In genomic region chr16:71927383-71927782, GRCh38 we compare ENCODE assay signal across 8 cellular contexts. TPM values are rescaled to one million over a fixed set of nuclear protein-coding genes. Genes with fewer than 3 reads are reported as not detected.
DNase-seq lines count a peak whose midpoint lies in the region; ATAC-seq and TF ChIP-seq lines count a peak whose summit lies in the region.

No MANE protein-coding gene starts in this region.

- H3K27me3 Mint-ChIP-seq in CD4-positive, CD25-positive, alpha-beta regulatory T cell, result no peaks in the 10 kb centered on the region
- H3K27me3 Mint-ChIP-seq in nephron (ENCODE audit: low read depth), result no peaks in the 10 kb centered on the region

- no peak overlapping the region for H3K4me3 Mint-ChIP-seq in CD4-positive, CD25-positive, alpha-beta regulatory T cell
- peak overlapping the region in 1 of 3 experiments; percentile 10 for H3K4me3 Mint-ChIP-seq in nephron

- peak in 1 of 2 donors; percentile 15 for ATAC-seq in CD4-positive, CD25-positive, alpha-beta regulatory T cell (ENCODE audit: low read depth in 2 of 2)
- no peak for ATAC-seq in GM18907 (IDR thresholded peaks at IDR 0.05; ENCODE audit: unreplicated experiment)

- no peak for DNase-seq in CD4-positive, CD25-positive, alpha-beta regulatory T cell
- peak; percentile 68 for DNase-seq in NCI-H226
- DNase-seq in epidermal melanocyte (ENCODE audit: insufficient read length, low spot score), result peak; percentile 37
- no peak for DNase-seq in effector memory CD4-positive, alpha-beta T cell
- no peak for DNase-seq in NCI-H146 treated with DMSO at 0.1 percent for 48 hours (lab: John Stamatoyannopoulos, UW; ENCODE audit: unreplicated experiment)
- no peak for DNase-seq in midbrain (lab: John Stamatoyannopoulos, UW)

- H3K4me1 Mint-ChIP-seq in CD4-positive, CD25-positive, alpha-beta regulatory T cell, result peaks cover 5 to 26% (median 6%) of the 10 kb centered on the region in 4 donors
- peaks cover 41% of the 10 kb centered on the region for H3K4me1 Mint-ChIP-seq in nephron

- peaks cover 36% of the 10 kb centered on the region for H3K36me3 Mint-ChIP-seq in CD4-positive, CD25-positive, alpha-beta regulatory T cell
- H3K36me3 Mint-ChIP-seq in nephron (ENCODE audit: low read depth), result peaks cover 78% of the 10 kb centered on the region

- H3K27ac Mint-ChIP-seq in CD4-positive, CD25-positive, alpha-beta regulatory T cell, result peak overlapping the region; percentile 32 to 76 (median 59)
- H3K27ac Mint-ChIP-seq in nephron, result peak overlapping the region; percentile 57 to 85 (median 78)

- TF ChIP-seq CTCF in nephron (IDR thresholded peaks at IDR 0.05; ENCODE audit: unreplicated experiment in 3 of 3), result no peak

- H3K9me3 Mint-ChIP-seq in CD4-positive, CD25-positive, alpha-beta regulatory T cell, result no peaks in the 10 kb centered on the region
- no peaks in the 10 kb centered on the region for H3K9me3 Mint-ChIP-seq in nephron

- H3K4me3 ChIP-seq in CD4-positive, CD25-positive, alpha-beta regulatory T cell (ENCODE audit: low read depth, low read length), result no peak overlapping the region
- no peak overlapping the region for H3K4me3 ChIP-seq in effector memory CD4-positive, alpha-beta T cell (ENCODE audit: insufficient read depth, low read depth, low read length, poor library complexity, severe bottlenecking)

- H3K9me3 ChIP-seq in CD4-positive, CD25-positive, alpha-beta regulatory T cell (ENCODE audit: control insufficient read depth in 2 of 2, low read length in 2 of 2), result no peaks in the 10 kb centered on the region
- no peaks in the 10 kb centered on the region for H3K9me3 ChIP-seq in effector memory CD4-positive, alpha-beta T cell (ENCODE audit: control insufficient read depth, low read length)

- H3K4me1 ChIP-seq in CD4-positive, CD25-positive, alpha-beta regulatory T cell (ENCODE audit: control insufficient read depth, insufficient read depth, low read length, poor library complexity, severe bottlenecking), result no peaks in the 10 kb centered on the region
- no peaks in the 10 kb centered on the region for H3K4me1 ChIP-seq in effector memory CD4-positive, alpha-beta T cell (ENCODE audit: control insufficient read depth, insufficient read depth, low read length, poor library complexity, severe bottlenecking)

- peaks cover 79% of the 10 kb centered on the region for H3K36me3 ChIP-seq in CD4-positive, CD25-positive, alpha-beta regulatory T cell (ENCODE audit: control insufficient read depth, insufficient read depth, low read length)
- peaks cover 77% of the 10 kb centered on the region for H3K36me3 ChIP-seq in effector memory CD4-positive, alpha-beta T cell (ENCODE audit: control insufficient read depth, insufficient read depth, low read length)

- H3K27me3 ChIP-seq in CD4-positive, CD25-positive, alpha-beta regulatory T cell (ENCODE audit: control insufficient read depth, insufficient read depth, low read length), result no peaks in the 10 kb centered on the region
- no peaks in the 10 kb centered on the region for H3K27me3 ChIP-seq in effector memory CD4-positive, alpha-beta T cell (replicated peaks; ENCODE audit: control insufficient read depth, insufficient read depth, low read length, poor library complexity, severe bottlenecking)

- H3K27ac ChIP-seq in CD4-positive, CD25-positive, alpha-beta regulatory T cell (ENCODE audit: insufficient read depth, low read length, poor library complexity, severe bottlenecking), result no peak overlapping the region
- no peak overlapping the region for H3K27ac ChIP-seq in effector memory CD4-positive, alpha-beta T cell (ENCODE audit: insufficient read depth, low read length, poor library complexity, severe bottlenecking)

RNA-seq across cellular contexts. Expression of gene IST1, which starts 32.1 kb away (rescaled TPM):
- 346 TPM for total RNA-seq in CD4-positive, CD25-positive, alpha-beta regulatory T cell
- polyA plus RNA-seq in CD4-positive, CD25-positive, alpha-beta regulatory T cell, result 100 to 1,000 TPM; 151 to 252 (median 190) TPM

RNA-seq across cellular contexts. Expression of gene ZNF821, which starts 43.4 kb away (rescaled TPM):
- total RNA-seq in CD4-positive, CD25-positive, alpha-beta regulatory T cell, result 21.6 TPM
- polyA plus RNA-seq in CD4-positive, CD25-positive, alpha-beta regulatory T cell, result 10 to 100 TPM; 13.3 to 15.5 (median 15.2) TPM

Comparison
In these comparisons a context has a peak if more than half of its experiments do, and no peak if none do; other contexts are left out.
1. DNase-seq: peak in NCI-H226 (single experiment) and epidermal melanocyte (single experiment); none in CD4-positive, CD25-positive, alpha-beta regulatory T cell (0 of 3), effector memory CD4-positive, alpha-beta T cell (0 of 3), NCI-H146 treated with DMSO at 0.1 percent for 48 hours (single experiment) and midbrain (single experiment).